31 cellular contexts compared by ENCODE assay signal in the genomic region with DNA sequence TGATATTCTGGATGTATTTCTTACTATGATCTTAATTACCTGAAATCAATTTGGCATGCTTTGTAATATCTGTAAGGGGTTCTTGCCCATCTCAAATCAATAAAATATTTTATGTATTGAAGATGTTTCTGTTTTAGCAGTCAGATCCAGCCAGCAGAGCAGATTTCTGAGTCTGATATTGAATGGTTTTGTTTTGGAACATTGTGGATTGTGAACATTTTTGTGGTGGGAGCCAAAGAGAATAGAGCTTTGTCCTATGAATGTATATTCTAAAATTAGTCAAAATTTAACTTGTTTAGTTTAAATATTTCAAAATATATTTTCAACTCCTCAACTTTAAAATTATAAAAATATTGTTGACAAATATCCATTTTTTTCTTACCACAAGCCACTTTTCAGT.
A peak's percentile ranks its signal among the peaks of the same experiment; 100 is the strongest.
DNase-seq lines count a peak whose midpoint lies in the region; ATAC-seq, FAIRE-seq and TF ChIP-seq lines count a peak whose summit lies in the region.
"Had no signal": no experiment of that assay in that cellular context is flagged by ENCODE, and none has a peak within 500 bp of the region (broad histone marks: within the 10 kb centered on the region; RNA-seq: fewer than 3 reads in every experiment).

No MANE protein-coding gene starts in this region.

- H3F3A ChIP-seq in GM23248 (ENCODE audit: insufficient read depth) = peaks cover 6% of the 10 kb centered on the region; the same call in 1 of the 2 replicates

- no peak overlapping the region for H3K9ac ChIP-seq in GM23248
- H3K9ac ChIP-seq: KMS-11, SK-N-SH had no signal

- H3K9me3 Mint-ChIP-seq in activated naive CD4-positive, alpha-beta T cell treated with anti-CD3 and anti-CD28 coated beads, Interleukin-2, amount 50 U/mL, for 24 hours = no peaks in the 10 kb centered on the region
- peaks cover 7% of the 10 kb centered on the region for H3K9me3 Mint-ChIP-seq in activated naive CD4-positive, alpha-beta T cell treated with anti-CD3 and anti-CD28 coated beads for 36 hours
- H3K9me3 Mint-ChIP-seq in effector memory CD8-positive, alpha-beta T cell = peaks cover 0 to 8% of the 10 kb centered on the region in 2 donors
- no peaks in the 10 kb centered on the region for H3K9me3 Mint-ChIP-seq in stimulated activated effector memory CD8-positive, alpha-beta T cell treated with anti-CD3 and anti-CD28 coated beads, Interleukin-12 subunit alpha, Interleukin-12 subunit beta, amount 100 ng/mL, for 72 hours

- no peak overlapping the region for H3K4me2 ChIP-seq in GM23248 (ENCODE audit: unreplicated experiment)
- H3K4me2 ChIP-seq: KMS-11, SK-N-SH had no signal

- TF ChIP-seq POLR2A in H54 (IDR thresholded peaks at IDR 0.05; ENCODE audit: low read depth, low read length) = no peak

- CTCF ChIA-PET in activated naive CD4-positive, alpha-beta T cell treated with anti-CD3 and anti-CD28 coated beads for 36 hours (lab: Charles Lee) = interaction anchor here (0.6 to 1.9 kb wide), 4 partner anchors 13 to 89 kb away, joined by 3 to 13 read pairs (median 3); no protein-coding TSS in a partner anchor

- no peaks in the 10 kb centered on the region for H3K9me3 ChIP-seq in GM23248 (ENCODE audit: low read depth)
- H3K9me3 ChIP-seq: BE2C, Caco-2, colonic mucosa, heart left ventricle, right atrium auricular region, SK-N-SH, vagina had no signal

- FAIRE-seq in H54 (lab: Jason Lieb, UNC) = no peak
- FAIRE-seq: keratinocyte had no signal

- no peaks in the 10 kb centered on the region for H3K27me3 ChIP-seq in GM23248 (replicated peaks; ENCODE audit: insufficient read depth)
- H3K27me3 ChIP-seq: BE2C, cardiac muscle cell, colonic mucosa, heart left ventricle, right atrium auricular region, vagina had no signal

- H3K27me3 Mint-ChIP-seq in activated naive CD4-positive, alpha-beta T cell treated with anti-CD3 and anti-CD28 coated beads, Interleukin-2, amount 50 U/mL, for 24 hours = no peaks in the 10 kb centered on the region
- H3K27me3 Mint-ChIP-seq in activated naive CD4-positive, alpha-beta T cell treated with anti-CD3 and anti-CD28 coated beads for 36 hours (ENCODE audit: low read depth) = no peaks in the 10 kb centered on the region
- H3K27me3 Mint-ChIP-seq in effector memory CD8-positive, alpha-beta T cell = no peaks in the 10 kb centered on the region

- no peak for ATAC-seq in effector memory CD8-positive, alpha-beta T cell (replicated peaks)
- ATAC-seq in stimulated activated effector memory CD8-positive, alpha-beta T cell treated with anti-CD3 and anti-CD28 coated beads, Interleukin-12 subunit alpha, Interleukin-12 subunit beta, amount 100 ng/mL, for 72 hours = no peak
- no peak for ATAC-seq in HG03571 (IDR thresholded peaks at IDR 0.05; ENCODE audit: unreplicated experiment)
- ATAC-seq: heart left ventricle, left ventricle myocardium superior had no signal

- H3K27ac Mint-ChIP-seq in activated naive CD4-positive, alpha-beta T cell treated with anti-CD3 and anti-CD28 coated beads, Interleukin-2, amount 50 U/mL, for 24 hours = peak overlapping the region; percentile 43
- H3K27ac Mint-ChIP-seq in activated naive CD4-positive, alpha-beta T cell treated with anti-CD3 and anti-CD28 coated beads for 36 hours = no peak overlapping the region
- peak overlapping the region; percentile 59 to 62 for H3K27ac Mint-ChIP-seq in effector memory CD8-positive, alpha-beta T cell
- peak overlapping the region; percentile 83 for H3K27ac Mint-ChIP-seq in stimulated activated effector memory CD8-positive, alpha-beta T cell treated with anti-CD3 and anti-CD28 coated beads, Interleukin-12 subunit alpha, Interleukin-12 subunit beta, amount 100 ng/mL, for 72 hours

- in situ Hi-C loops in GM23248 (cut with MboI) = no loop called here

- DNase-seq in activated naive CD4-positive, alpha-beta T cell treated with anti-CD3 and anti-CD28 coated beads for 36 hours = no peak
- peak; percentile 8 for DNase-seq in GM23248
- no peak for DNase-seq in effector memory CD8-positive, alpha-beta T cell
- no peak for DNase-seq in stimulated activated effector memory CD8-positive, alpha-beta T cell treated with anti-CD3 and anti-CD28 coated beads, Interleukin-12 subunit alpha, Interleukin-12 subunit beta, amount 100 ng/mL, for 72 hours (ENCODE audit: low spot score in 2 of 2)
- DNase-seq in H54 (ENCODE audit: insufficient read length, low spot score) = no peak
- no peak for DNase-seq in amygdala (lab: John Stamatoyannopoulos, UW)
- DNase-seq: activated CD4-positive, alpha-beta T cell treated with anti-CD3 and anti-CD28 coated beads for 1 hour; activated T-cell treated with anti-CD3 and anti-CD28 coated beads, Interleukin-2, amount 50 U/mL, for 4 hours; aorta; BE2C; Caco-2; colonic mucosa; effector CD8-positive, alpha-beta T cell; GDM1; HCEC 1CT; heart left ventricle; left ventricle myocardium superior; NCI-H1417; NCI-H2029; NCI-H524 treated with DMSO at 0.1 percent for 48 hours; PC-3; SK-N-SH; stimulated activated CD4-positive, alpha-beta T cell treated with anti-CD3 and anti-CD28 coated beads, Interleukin-1b, Interleukin-23, amount 100 ng/mL, for 48 hours; stimulated activated naive CD8-positive, alpha-beta T cell treated with anti-CD3 and anti-CD28 coated beads, Interleukin-15, Interleukin-2, amounts not matched to agents 100 U/mL and 50 U/mL, for 24 hours had no signal

- no peaks in the 10 kb centered on the region for H3K9me2 ChIP-seq in GM23248 (ENCODE audit: insufficient read depth)
- H3K9me2 ChIP-seq: SK-N-SH had no signal

- no peaks in the 10 kb centered on the region for H3K4me1 ChIP-seq in GM23248 (ENCODE audit: insufficient read depth)
- H3K4me1 ChIP-seq: BE2C, Caco-2, colonic mucosa, heart left ventricle, right atrium auricular region, vagina had no signal

- H3K36me3 ChIP-seq in GM23248 (ENCODE audit: low read depth) = no peaks in the 10 kb centered on the region
- H3K36me3 ChIP-seq: BE2C, cardiac muscle cell, colonic mucosa, heart left ventricle, right atrium auricular region, vagina had no signal

- H3K4me3 ChIP-seq in GM23248 = no peak overlapping the region
- H3K4me3 ChIP-seq: cardiac muscle cell, colonic mucosa, heart left ventricle, right atrium auricular region, vagina had no signal

- H3K79me2 ChIP-seq in GM23248 (ENCODE audit: insufficient read depth) = no peaks in the 10 kb centered on the region

- peaks cover 10% of the 10 kb centered on the region for H3K36me3 Mint-ChIP-seq in activated naive CD4-positive, alpha-beta T cell treated with anti-CD3 and anti-CD28 coated beads, Interleukin-2, amount 50 U/mL, for 24 hours
- peaks cover 5% of the 10 kb centered on the region for H3K36me3 Mint-ChIP-seq in activated naive CD4-positive, alpha-beta T cell treated with anti-CD3 and anti-CD28 coated beads for 36 hours (ENCODE audit: low read depth)
- H3K36me3 Mint-ChIP-seq in effector memory CD8-positive, alpha-beta T cell (ENCODE audit: insufficient read depth) = no peaks in the 10 kb centered on the region
- H3K36me3 Mint-ChIP-seq in stimulated activated effector memory CD8-positive, alpha-beta T cell treated with anti-CD3 and anti-CD28 coated beads, Interleukin-12 subunit alpha, Interleukin-12 subunit beta, amount 100 ng/mL, for 72 hours = peaks cover 6% of the 10 kb centered on the region

- intact Hi-C loops in activated naive CD4-positive, alpha-beta T cell treated with anti-CD3 and anti-CD28 coated beads for 36 hours (cut with micrococcal nuclease) = no loop called here

- H2AFZ ChIP-seq in GM23248 = no peak overlapping the region

- no peak overlapping the region for H3K4me3 Mint-ChIP-seq in activated naive CD4-positive, alpha-beta T cell treated with anti-CD3 and anti-CD28 coated beads, Interleukin-2, amount 50 U/mL, for 24 hours
- no peak overlapping the region for H3K4me3 Mint-ChIP-seq in activated naive CD4-positive, alpha-beta T cell treated with anti-CD3 and anti-CD28 coated beads for 36 hours
- peak overlapping the region in 1 of 2 donors; percentile 15 for H3K4me3 Mint-ChIP-seq in effector memory CD8-positive, alpha-beta T cell
- no peak overlapping the region for H3K4me3 Mint-ChIP-seq in stimulated activated effector memory CD8-positive, alpha-beta T cell treated with anti-CD3 and anti-CD28 coated beads, Interleukin-12 subunit alpha, Interleukin-12 subunit beta, amount 100 ng/mL, for 72 hours
- H3K4me3 Mint-ChIP-seq: activated T-cell treated with anti-CD3 and anti-CD28 coated beads, Interleukin-2, amount 50 U/mL, for 4 hours had no signal

- H3K27ac ChIP-seq in GM23248 = no peak overlapping the region
- H3K27ac ChIP-seq: cardiac muscle cell, colonic mucosa, heart left ventricle, KMS-11, right atrium auricular region, vagina had no signal

- H4K20me1 ChIP-seq in GM23248 (ENCODE audit: insufficient read depth) = no peaks in the 10 kb centered on the region

- H3K4me1 Mint-ChIP-seq in activated naive CD4-positive, alpha-beta T cell treated with anti-CD3 and anti-CD28 coated beads, Interleukin-2, amount 50 U/mL, for 24 hours = peaks cover 40% of the 10 kb centered on the region
- H3K4me1 Mint-ChIP-seq in activated naive CD4-positive, alpha-beta T cell treated with anti-CD3 and anti-CD28 coated beads for 36 hours (ENCODE audit: low read depth) = peaks cover 50% of the 10 kb centered on the region
- peaks cover 16 to 48% of the 10 kb centered on the region in 2 donors for H3K4me1 Mint-ChIP-seq in effector memory CD8-positive, alpha-beta T cell (ENCODE audit: low read depth in 2 of 2)
- peaks cover 27% of the 10 kb centered on the region for H3K4me1 Mint-ChIP-seq in stimulated activated effector memory CD8-positive, alpha-beta T cell treated with anti-CD3 and anti-CD28 coated beads, Interleukin-12 subunit alpha, Interleukin-12 subunit beta, amount 100 ng/mL, for 72 hours
